1 cellular context compared by ENCODE assay signal in genomic region chr7:11858026-11858425, GRCh38.
TF ChIP-seq lines count a peak whose summit lies in the region.

No MANE protein-coding gene starts in this region.

TF ChIP-seq in GM12878, 131 proteins besides CTCF, POLR2A, EP300 and RAD21:
- TF ChIP-seq E2F8 (IDR thresholded peaks at IDR 0.05; ENCODE audit: low read depth, partially characterized antibody) (no peak), HDAC2 (IDR thresholded peaks at IDR 0.05) (no peak), STAT3 (IDR thresholded peaks at IDR 0.05; ENCODE audit: low read depth, low read length) (no peak), FOS (IDR thresholded peaks at IDR 0.05; ENCODE audit: borderline replicate concordance, extremely low read depth, insufficient read length) (no peak), IKZF2 (IDR thresholded peaks at IDR 0.05) (no peak), MYC (IDR thresholded peaks at IDR 0.05; ENCODE audit: insufficient read depth, insufficient read length, insufficient replicate concordance, low read length, severe bottlenecking) (no peak), RELB (IDR thresholded peaks at IDR 0.05; ENCODE audit: low read depth) (no peak), SREBF1 (IDR thresholded peaks at IDR 0.05; ENCODE audit: low read length) (no peak), NR2F1 (conservative IDR thresholded peaks at IDR 0.05) (no peak), STAT1 (conservative IDR thresholded peaks at IDR 0.05) (no peak), YY1 (IDR thresholded peaks at IDR 0.05; ENCODE audit: low read depth, low read length) (no peak), IRF4 (IDR thresholded peaks at IDR 0.05; ENCODE audit: low read depth, low read length) (no peak)
- TF ChIP-seq, protein P1, sequence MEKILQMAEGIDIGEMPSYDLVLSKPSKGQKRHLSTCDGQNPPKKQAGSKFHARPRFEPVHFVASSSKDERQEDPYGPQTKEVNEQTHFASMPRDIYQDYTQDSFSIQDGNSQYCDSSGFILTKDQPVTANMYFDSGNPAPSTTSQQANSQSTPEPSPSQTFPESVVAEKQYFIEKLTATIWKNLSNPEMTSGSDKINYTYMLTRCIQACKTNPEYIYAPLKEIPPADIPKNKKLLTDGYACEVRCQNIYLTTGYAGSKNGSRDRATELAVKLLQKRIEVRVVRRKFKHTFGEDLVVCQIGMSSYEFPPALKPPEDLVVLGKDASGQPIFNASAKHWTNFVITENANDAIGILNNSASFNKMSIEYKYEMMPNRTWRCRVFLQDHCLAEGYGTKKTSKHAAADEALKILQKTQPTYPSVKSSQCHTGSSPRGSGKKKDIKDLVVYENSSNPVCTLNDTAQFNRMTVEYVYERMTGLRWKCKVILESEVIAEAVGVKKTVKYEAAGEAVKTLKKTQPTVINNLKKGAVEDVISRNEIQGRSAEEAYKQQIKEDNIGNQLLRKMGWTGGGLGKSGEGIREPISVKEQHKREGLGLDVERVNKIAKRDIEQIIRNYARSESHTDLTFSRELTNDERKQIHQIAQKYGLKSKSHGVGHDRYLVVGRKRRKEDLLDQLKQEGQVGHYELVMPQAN (conservative IDR thresholded peaks at IDR 0.05), result no peak
- TF ChIP-seq, protein P2, sequence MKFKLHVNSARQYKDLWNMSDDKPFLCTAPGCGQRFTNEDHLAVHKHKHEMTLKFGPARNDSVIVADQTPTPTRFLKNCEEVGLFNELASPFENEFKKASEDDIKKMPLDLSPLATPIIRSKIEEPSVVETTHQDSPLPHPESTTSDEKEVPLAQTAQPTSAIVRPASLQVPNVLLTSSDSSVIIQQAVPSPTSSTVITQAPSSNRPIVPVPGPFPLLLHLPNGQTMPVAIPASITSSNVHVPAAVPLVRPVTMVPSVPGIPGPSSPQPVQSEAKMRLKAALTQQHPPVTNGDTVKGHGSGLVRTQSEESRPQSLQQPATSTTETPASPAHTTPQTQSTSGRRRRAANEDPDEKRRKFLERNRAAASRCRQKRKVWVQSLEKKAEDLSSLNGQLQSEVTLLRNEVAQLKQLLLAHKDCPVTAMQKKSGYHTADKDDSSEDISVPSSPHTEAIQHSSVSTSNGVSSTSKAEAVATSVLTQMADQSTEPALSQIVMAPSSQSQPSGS (IDR thresholded peaks at IDR 0.05; ENCODE audit: low read length), result no peak
- TF ChIP-seq, protein P3, sequence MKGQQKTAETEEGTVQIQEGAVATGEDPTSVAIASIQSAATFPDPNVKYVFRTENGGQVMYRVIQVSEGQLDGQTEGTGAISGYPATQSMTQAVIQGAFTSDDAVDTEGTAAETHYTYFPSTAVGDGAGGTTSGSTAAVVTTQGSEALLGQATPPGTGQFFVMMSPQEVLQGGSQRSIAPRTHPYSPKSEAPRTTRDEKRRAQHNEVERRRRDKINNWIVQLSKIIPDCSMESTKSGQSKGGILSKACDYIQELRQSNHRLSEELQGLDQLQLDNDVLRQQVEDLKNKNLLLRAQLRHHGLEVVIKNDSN (IDR thresholded peaks at IDR 0.05; ENCODE audit: borderline replicate concordance, extremely low read length, insufficient read depth, low read depth, low read length), result no peak
